Comparison of ENCODE assay signal across 12 cellular contexts in genomic region chr3:29693863-29694262, GRCh38.
DNase-seq lines count a peak whose midpoint lies in the region; ATAC-seq and TF ChIP-seq lines count a peak whose summit lies in the region.
"Had no signal": no experiment of that assay in that cellular context is flagged by ENCODE, and none has a peak within 500 bp of the region (broad histone marks: within the 10 kb centered on the region; RNA-seq: fewer than 3 reads in every experiment).

No MANE protein-coding gene starts in this region.

- no peaks in the 10 kb centered on the region for H3K27me3 ChIP-seq in MG63
- H3K27me3 ChIP-seq in lung (ENCODE audit: control insufficient read depth, insufficient read depth): no peaks in the 10 kb centered on the region

- H3K27me3 Mint-ChIP-seq in endothelial cell (ENCODE audit: unreplicated experiment): no peaks in the 10 kb centered on the region
- H3K27me3 Mint-ChIP-seq: CD4-positive, CD25-positive, alpha-beta regulatory T cell; central memory CD8-positive, alpha-beta T cell had no signal

- H3K4me3 ChIP-seq in MG63 (no peak overlapping the region), lung (no peak overlapping the region)

- H3K36me3 Mint-ChIP-seq in endothelial cell (ENCODE audit: low read depth, unreplicated experiment): no peaks in the 10 kb centered on the region

- no peaks in the 10 kb centered on the region; the same call in none of the 2 replicates for H3K36me3 ChIP-seq in MG63
- H3K36me3 ChIP-seq in lung (ENCODE audit: control insufficient read depth in 2 of 2, insufficient read depth in 2 of 2, low read length in 2 of 2): no peaks in the 10 kb centered on the region

- no peaks in the 10 kb centered on the region for H3K9me3 Mint-ChIP-seq in endothelial cell (ENCODE audit: unreplicated experiment)
- H3K9me3 Mint-ChIP-seq: central memory CD8-positive, alpha-beta T cell; T-helper 1 cell treated with Interleukin-12 subunit alpha and Interleukin-12 subunit beta and Interleukin-4 antibody, amounts not matched to agents 30 μg/mL and 1 μg/mL, for 36 hours had no signal

- ATAC-seq in lung (ENCODE audit: insufficient read depth, low FRiP score): peak; percentile 86
- ATAC-seq in GM19023 (IDR thresholded peaks at IDR 0.05; ENCODE audit: unreplicated experiment): no peak

- TF ChIP-seq CTCF in endothelial cell (IDR thresholded peaks at IDR 0.05; ENCODE audit: unreplicated experiment): no peak
- no peak for TF ChIP-seq CTCF in lung (IDR thresholded peaks at IDR 0.05; ENCODE audit: control extremely low read depth, extremely low read depth)
- TF ChIP-seq CTCF in GM13977 (IDR thresholded peaks at IDR 0.05; ENCODE audit: extremely low read depth, insufficient read depth, missing control alignments): no peak

- H3K27ac Mint-ChIP-seq in endothelial cell (ENCODE audit: unreplicated experiment): no peak overlapping the region
- H3K27ac Mint-ChIP-seq: CD4-positive, CD25-positive, alpha-beta regulatory T cell; T-helper 1 cell treated with Interleukin-12 subunit alpha and Interleukin-12 subunit beta and Interleukin-4 antibody, amounts not matched to agents 30 μg/mL and 1 μg/mL, for 36 hours had no signal

- H3K9me3 ChIP-seq in MG63 (no peaks in the 10 kb centered on the region), lung (ENCODE audit: control insufficient read depth in 2 of 2, insufficient read depth in 1 of 2, low read length in 1 of 2) (no peaks in the 10 kb centered on the region)

- 51 to 61% methylated on average over 1 of the region's 1 CpG for WGBS in lung, 2 donors

- DNase-seq in ACHN (peak; percentile 96), MG63 (peak; percentile 74), endothelial cell (ENCODE audit: low spot score) (peak; percentile 6), lung (ENCODE audit: low spot score) (peak; percentile 58), DMS79 treated with DMSO at 0.1 percent for 48 hours (lab: John Stamatoyannopoulos, UW) (no peak), NCI-H510A (lab: John Stamatoyannopoulos, UW) (no peak), GM13977 (ENCODE audit: low spot score) (no peak)
- DNase-seq: CD4-positive, CD25-positive, alpha-beta regulatory T cell; Karpas-422 had no signal

- no peak overlapping the region for H3K4me3 Mint-ChIP-seq in endothelial cell (ENCODE audit: unreplicated experiment)
- H3K4me3 Mint-ChIP-seq: CD4-positive, CD25-positive, alpha-beta regulatory T cell; central memory CD8-positive, alpha-beta T cell; T-helper 1 cell treated with Interleukin-12 subunit alpha and Interleukin-12 subunit beta and Interleukin-4 antibody, amounts not matched to agents 30 μg/mL and 1 μg/mL, for 36 hours had no signal

- peaks cover 0 to 16% of the 10 kb centered on the region in 2 donors for H3K4me1 ChIP-seq in lung (ENCODE audit: control insufficient read depth in 2 of 2, insufficient read depth in 2 of 2, low read length in 2 of 2)

- H3K27ac ChIP-seq in lung (ENCODE audit: low read depth in 1 of 2, low read length in 1 of 2): peak overlapping the region in 1 of 2 donors; percentile 40

- no peaks in the 10 kb centered on the region for H3K4me1 Mint-ChIP-seq in endothelial cell (ENCODE audit: unreplicated experiment)
- H3K4me1 Mint-ChIP-seq: central memory CD8-positive, alpha-beta T cell had no signal

- in situ Hi-C loops in ACHN (cut with HindIII; ENCODE audit: low pct_ligation_motif_present, low pct_unique_long_range_greater_than_20kb, low sequenced_read_pairs) (no loop called here), GM13977 (cut with MboI; ENCODE audit: low pct_unique_long_range_greater_than_20kb, low sequenced_read_pairs, unreplicated experiment) (no loop called here)

Comparison
In these comparisons a context has a peak if more than half of its experiments do, and no peak if none do; other contexts are left out.
1. DNase-seq: peak in ACHN (single experiment), MG63 (single experiment), endothelial cell (single experiment) and lung (single experiment); none in DMS79 treated with DMSO at 0.1 percent for 48 hours (single experiment), NCI-H510A (single experiment) and GM13977 (single experiment).